In genomic region chr1:84853743-84854721, GRCh38 we compare ENCODE assay signal across 8 cellular contexts. TPM values are rescaled to one million over a fixed set of nuclear protein-coding genes. Genes with fewer than 3 reads are reported as not detected.
A peak's percentile ranks its signal among the peaks of the same experiment; 100 is the strongest.
DNase-seq lines count a peak whose midpoint lies in the region; ATAC-seq and TF ChIP-seq lines count a peak whose summit lies in the region.

No MANE protein-coding gene starts in this region.

- ATAC-seq in GM18868 (IDR thresholded peaks at IDR 0.05; ENCODE audit: unreplicated experiment): peak; percentile 98
- peak; percentile 91 for ATAC-seq in HG03045 (IDR thresholded peaks at IDR 0.05; ENCODE audit: unreplicated experiment)

- no peak overlapping the region for H3K4me3 ChIP-seq in choroid plexus epithelial cell (ENCODE audit: low read depth, low read length)
- no peak overlapping the region for H3K4me3 ChIP-seq in skeletal muscle cell (ENCODE audit: low read depth, low read length)

- no peak for TF ChIP-seq CTCF in choroid plexus epithelial cell (conservative IDR thresholded peaks at IDR 0.05; ENCODE audit: low read depth, low read length)

- DNase-seq in AG08396 (ENCODE audit: low spot score) (peak; percentile 36), RKO (ENCODE audit: low spot score) (peak; percentile 98), choroid plexus epithelial cell (ENCODE audit: low read depth) (peak; percentile 70), skeletal muscle cell (ENCODE audit: low read depth) (peak; percentile 45), occipital lobe (lab: John Stamatoyannopoulos, UW) (no peak), GOT3 (lab: John Stamatoyannopoulos, UW) (no peak)

RNA-seq across cellular contexts. Expression of gene LPAR3, which starts 39.0 kb away (rescaled TPM):
- 0.78 TPM for total RNA-seq in occipital lobe

Comparison
In these comparisons a context has a peak if more than half of its experiments do, and no peak if none do; other contexts are left out.
1. DNase-seq: peak in AG08396 (single experiment), RKO (single experiment), choroid plexus epithelial cell (single experiment) and skeletal muscle cell (single experiment); none in occipital lobe (single experiment) and GOT3 (single experiment).